In genomic region chr22:20243545-20244249, GRCh38 we compare ENCODE assay signal across 8 cellular contexts. TPM values are rescaled to one million over a fixed set of nuclear protein-coding genes. Genes with fewer than 3 reads are reported as not detected.
DNase-seq lines count a peak whose midpoint lies in the region; ATAC-seq and TF ChIP-seq lines count a peak whose summit lies in the region.

No MANE protein-coding gene starts in this region.

- H3K27ac ChIP-seq in brain microvascular endothelial cell: no peak overlapping the region

- BruUV-seq in Caco-2 (replicated peaks; lab: Mats Ljungman, UMichigan): no TSS peak

- no peak overlapping the region for H3K4me3 ChIP-seq in brain microvascular endothelial cell (ENCODE audit: low read depth, low read length)
- no peak overlapping the region for H3K4me3 ChIP-seq in Caco-2 (ENCODE audit: low read depth, low read length)

- H3K9me3 ChIP-seq in T-helper 17 cell (ENCODE audit: control insufficient read depth, low read length, poor library complexity, severe bottlenecking): no peaks in the 10 kb centered on the region
- H3K9me3 ChIP-seq in Caco-2: no peaks in the 10 kb centered on the region

- H3K36me3 Mint-ChIP-seq in T-helper 17 cell (ENCODE audit: low read depth): no peaks in the 10 kb centered on the region
- no peaks in the 10 kb centered on the region for H3K36me3 Mint-ChIP-seq in Caco-2 (ENCODE audit: insufficient read depth, unreplicated experiment)

- in situ Hi-C loops in brain microvascular endothelial cell (cut with HindIII; ENCODE audit: low pct_ligation_motif_present, low sequenced_read_pairs): no loop called here

- no peaks in the 10 kb centered on the region for H3K36me3 ChIP-seq in brain microvascular endothelial cell (replicated peaks)
- no peaks in the 10 kb centered on the region for H3K36me3 ChIP-seq in Caco-2 (ENCODE audit: control insufficient read depth, insufficient read depth, low read length)

- H3K27ac Mint-ChIP-seq in T-helper 17 cell (peak overlapping the region; percentile 90), Caco-2 (ENCODE audit: unreplicated experiment) (no peak overlapping the region)

- DNase-seq in GDM1 (lab: John Stamatoyannopoulos, UW): peak; percentile 81
- DNase-seq in NCI-H146 treated with DMSO at 0.1 percent for 48 hours (lab: John Stamatoyannopoulos, UW; ENCODE audit: unreplicated experiment): peak; percentile 90
- DNase-seq in T-helper 17 cell: peak in 2 of 3 donors; percentile 29 to 52
- DNase-seq in brain microvascular endothelial cell: peak; percentile 55
- peak; percentile 72 for DNase-seq in iPS-NIHi7 (ENCODE audit: extremely low spot score)
- DNase-seq in stimulated activated CD4-positive, alpha-beta T cell treated with anti-CD3 and anti-CD28 coated beads, Interleukin-4, amount 100 ng/mL, for 48 hours (ENCODE audit: low read depth in 2 of 2): peak; percentile 37 to 40
- no peak for DNase-seq in Caco-2

- intact Hi-C loops in Caco-2 (cut with micrococcal nuclease; ENCODE audit: unreplicated experiment): no loop called here

- no peaks in the 10 kb centered on the region for H3K27me3 ChIP-seq in brain microvascular endothelial cell (replicated peaks)
- no peaks in the 10 kb centered on the region for H3K27me3 ChIP-seq in Caco-2 (replicated peaks; ENCODE audit: control insufficient read depth, insufficient read depth, low read length)

- TF ChIP-seq CTCF in brain microvascular endothelial cell (IDR thresholded peaks at IDR 0.05; ENCODE audit: low read depth, low read length, missing control alignments) (no peak), Caco-2 (IDR thresholded peaks at IDR 0.05; ENCODE audit: insufficient read depth in 1 of 2, low read depth in 1 of 2, low read length in 1 of 2, severe bottlenecking in 1 of 2, unreplicated experiment in 1 of 2) (no peak)

- CTCF ChIA-PET in Caco-2 (lab: Charles Lee): no interaction called here

- H3K27me3 Mint-ChIP-seq in T-helper 17 cell (no peaks in the 10 kb centered on the region), Caco-2 (ENCODE audit: insufficient read depth, unreplicated experiment) (no peaks in the 10 kb centered on the region)

- H3K4me3 Mint-ChIP-seq in T-helper 17 cell (peak overlapping the region; percentile 85), Caco-2 (ENCODE audit: unreplicated experiment) (no peak overlapping the region)

- POLR2A ChIA-PET in Caco-2 (lab: Charles Lee): no interaction called here

- ATAC-seq in T-helper 17 cell: peak; percentile 82
- ATAC-seq in HG02798 (IDR thresholded peaks at IDR 0.05; ENCODE audit: poor library complexity, unreplicated experiment): no peak

- 0 out of 2 replicates have a peak, but pooled peaks cover 4% of the 10 kb centered on the region for H3K4me1 ChIP-seq in Caco-2

- H3K4me1 Mint-ChIP-seq in T-helper 17 cell: peaks cover 29% of the 10 kb centered on the region
- H3K4me1 Mint-ChIP-seq in Caco-2 (ENCODE audit: low read depth, unreplicated experiment): no peaks in the 10 kb centered on the region

- no peaks in the 10 kb centered on the region for H3K9me3 Mint-ChIP-seq in Caco-2 (ENCODE audit: unreplicated experiment)

RNA-seq across cellular contexts. Expression of gene RTN4R, which starts 24.4 kb away (rescaled TPM):
- total RNA-seq in T-helper 17 cell (1 to 10 TPM in 1 of 2 donors, under 1 TPM in 1; 0.68 to 2.1 TPM), Caco-2 (2022) (10.7 and 11.1 TPM in 2 replicates)

Comparison
In these comparisons a context has a peak if more than half of its experiments do, and no peak if none do; other contexts are left out.
1. DNase-seq: peak in GDM1 (single experiment), NCI-H146 treated with DMSO at 0.1 percent for 48 hours (single experiment), T-helper 17 cell (2 of 3), brain microvascular endothelial cell (single experiment), iPS-NIHi7 (single experiment) and stimulated activated CD4-positive, alpha-beta T cell treated with anti-CD3 and anti-CD28 coated beads, Interleukin-4, amount 100 ng/mL, for 48 hours (2 of 2); none in Caco-2 (0 of 2).